8 cellular contexts compared by ENCODE assay signal in genomic region chr19:49850487-49851342, GRCh38. TPM values are rescaled to one million over a fixed set of nuclear protein-coding genes. Genes with fewer than 3 reads are reported as not detected.
DNase-seq lines count a peak whose midpoint lies in the region; ATAC-seq and FAIRE-seq lines count a peak whose summit lies in the region.

PTOV1 (plus strand) TSS chr19:49851159.

- FAIRE-seq in RCC 7860 (lab: Jason Lieb, UNC): no peak

- peaks cover 0 to 10% (median 4%) of the 10 kb centered on the region in 5 donors for H3K36me3 Mint-ChIP-seq in naive thymus-derived CD4-positive, alpha-beta T cell
- H3K36me3 Mint-ChIP-seq in stimulated activated memory B cell treated with anti-CD40 and anti-IgM and Interleukin-4, amounts not matched to agents 10 μg/mL and 1 μg/mL and 100 μg/mL, for 72 hours: peaks cover 14% of the 10 kb centered on the region

- H3K9me3 ChIP-seq in Karpas-422 (ENCODE audit: low read length): no peaks in the 10 kb centered on the region; the same call in 1 of the 2 replicates
- H3K9me3 ChIP-seq in naive thymus-derived CD4-positive, alpha-beta T cell (ENCODE audit: control insufficient read depth in 2 of 3, low read length in 3 of 3): no peaks in the 10 kb centered on the region

- H3K27me3 Mint-ChIP-seq in naive thymus-derived CD4-positive, alpha-beta T cell: peaks cover 0 to 11% (median 0%) of the 10 kb centered on the region in 5 donors
- no peaks in the 10 kb centered on the region for H3K27me3 Mint-ChIP-seq in stimulated activated memory B cell treated with anti-CD40 and anti-IgM and Interleukin-4, amounts not matched to agents 10 μg/mL and 1 μg/mL and 100 μg/mL, for 72 hours

- no peaks in the 10 kb centered on the region for H3K9me2 ChIP-seq in Karpas-422 (replicated peaks; ENCODE audit: insufficient read depth, low read length)

- H2AFZ ChIP-seq in Karpas-422 (ENCODE audit: low read length): peak within 1 kb of the TSS; percentile 87; the same call in 1 of the 2 replicates

- intact Hi-C loops in naive thymus-derived CD4-positive, alpha-beta T cell (cut with micrococcal nuclease): loop anchor here (1.0 to 2.0 kb wide), 10 partner anchors 17 to 270 kb away; partner anchors contain the start of genes AKT1S1 (in 2 of the 2), ATF5 (in 2 of the 2), FUZ (in 2 of the 2) and MED25 (in 2 of the 2)

- DNase-seq in DMS53 (lab: John Stamatoyannopoulos, UW) (peak; percentile 95), Karpas-422 (peak; percentile 98), RCC 7860 (ENCODE audit: low spot score) (peak; percentile 68), activated T-helper 1 cell treated with Interleukin-2 at 50 U/mL for 16 hours (ENCODE audit: low read depth) (peak; percentile 79), fibroblast of gingiva (ENCODE audit: low read depth) (peak; percentile 88)
- peak; percentile 78 to 97 (median 88) for DNase-seq in naive thymus-derived CD4-positive, alpha-beta T cell

- H3K27ac ChIP-seq in Karpas-422 (ENCODE audit: low read length): peak within 1 kb of the TSS; percentile 70
- peak within 1 kb of the TSS; percentile 99 for H3K27ac ChIP-seq in naive thymus-derived CD4-positive, alpha-beta T cell (ENCODE audit: low read depth, low read length)

- H3K4me2 ChIP-seq in Karpas-422 (ENCODE audit: low read depth, low read length, poor library complexity, severe bottlenecking): peak within 1 kb of the TSS; percentile 92

- peak within 1 kb of the TSS; percentile 85 to 98 (median 95) for H3K27ac Mint-ChIP-seq in naive thymus-derived CD4-positive, alpha-beta T cell
- H3K27ac Mint-ChIP-seq in stimulated activated memory B cell treated with anti-CD40 and anti-IgM and Interleukin-4, amounts not matched to agents 10 μg/mL and 1 μg/mL and 100 μg/mL, for 72 hours: peak within 1 kb of the TSS; percentile 95

- POLR2A ChIA-PET in naive thymus-derived CD4-positive, alpha-beta T cell (lab: Charles Lee): interaction anchor here (0.8 to 4.5 kb wide), 22 partner anchors 8 to 1521 kb away, joined by 3 to 39 read pairs (median 4); partner anchors contain the start of genes AKT1S1, BCL2L12, FUZ and GYS1

- H3K4me1 ChIP-seq in Karpas-422 (ENCODE audit: low read length): peaks cover 30% of the 10 kb centered on the region
- peaks cover 7 to 25% of the 10 kb centered on the region in 2 donors for H3K4me1 ChIP-seq in naive thymus-derived CD4-positive, alpha-beta T cell (ENCODE audit: control insufficient read depth in 2 of 2, insufficient read depth in 2 of 2, low read length in 2 of 2)

- peaks cover 40% of the 10 kb centered on the region for H4K20me1 ChIP-seq in Karpas-422 (ENCODE audit: insufficient read depth, low read depth, low read length)

- CTCF ChIA-PET in naive thymus-derived CD4-positive, alpha-beta T cell (lab: Charles Lee): interaction anchor here (0.8 kb wide), 1 partner anchor 26 kb away, joined by 3 read pairs; the partner anchor contains the start of gene AKT1S1

- H3K4me3 Mint-ChIP-seq in naive thymus-derived CD4-positive, alpha-beta T cell: peak within 1 kb of the TSS; percentile 91 to 96 (median 92)
- H3K4me3 Mint-ChIP-seq in stimulated activated memory B cell treated with anti-CD40 and anti-IgM and Interleukin-4, amounts not matched to agents 10 μg/mL and 1 μg/mL and 100 μg/mL, for 72 hours: peak within 1 kb of the TSS; percentile 96

- peak within 1 kb of the TSS; percentile 72 for H3K4me3 ChIP-seq in Karpas-422 (ENCODE audit: low read length)
- H3K4me3 ChIP-seq in naive thymus-derived CD4-positive, alpha-beta T cell (ENCODE audit: low read length): peak within 1 kb of the TSS; percentile 89

- H3K27me3 ChIP-seq in Karpas-422 (ENCODE audit: low read length): no peaks in the 10 kb centered on the region
- no peaks in the 10 kb centered on the region for H3K27me3 ChIP-seq in naive thymus-derived CD4-positive, alpha-beta T cell (ENCODE audit: control insufficient read depth in 2 of 2, insufficient read depth in 2 of 2, low read length in 2 of 2)

- H3K36me3 ChIP-seq in Karpas-422 (ENCODE audit: insufficient read depth, low read length): peaks cover 3% of the 10 kb centered on the region
- peaks cover 0 to 20% (median 0%) of the 10 kb centered on the region in 3 experiments for H3K36me3 ChIP-seq in naive thymus-derived CD4-positive, alpha-beta T cell (ENCODE audit: control insufficient read depth in 2 of 3, insufficient read depth in 3 of 3, low read length in 3 of 3)

- H3K9me3 Mint-ChIP-seq in naive thymus-derived CD4-positive, alpha-beta T cell: peaks cover 0 to 10% (median 3%) of the 10 kb centered on the region in 11 donors
- H3K9me3 Mint-ChIP-seq in stimulated activated memory B cell treated with anti-CD40 and anti-IgM and Interleukin-4, amounts not matched to agents 10 μg/mL and 1 μg/mL and 100 μg/mL, for 72 hours: peaks cover 4% of the 10 kb centered on the region

- peaks cover 22 to 37% (median 33%) of the 10 kb centered on the region in 7 donors for H3K4me1 Mint-ChIP-seq in naive thymus-derived CD4-positive, alpha-beta T cell
- H3K4me1 Mint-ChIP-seq in stimulated activated memory B cell treated with anti-CD40 and anti-IgM and Interleukin-4, amounts not matched to agents 10 μg/mL and 1 μg/mL and 100 μg/mL, for 72 hours: peaks cover 57% of the 10 kb centered on the region

- peak; percentile 71 for ATAC-seq in GM21786 (IDR thresholded peaks at IDR 0.05; ENCODE audit: unreplicated experiment)
- peak; percentile 93 for ATAC-seq in naive thymus-derived CD4-positive, alpha-beta T cell
- ATAC-seq in stimulated activated memory B cell treated with anti-CD40 and anti-IgM and Interleukin-4, amounts not matched to agents 10 μg/mL and 1 μg/mL and 100 μg/mL, for 72 hours: peak; percentile 94

- peak within 1 kb of the TSS; percentile 85 for H3K9ac ChIP-seq in Karpas-422 (ENCODE audit: low read length)

- peaks cover 29% of the 10 kb centered on the region for H3K79me2 ChIP-seq in Karpas-422 (ENCODE audit: low read length)

RNA-seq across cellular contexts. Expression of gene PTOV1, which starts in this region (rescaled TPM):
- 67.8 and 114 TPM in 2 replicates for total RNA-seq in Karpas-422 (2014; rRNA removed; shearing (Covaris generic); ENCODE audit: low replicate concordance)
- total RNA-seq in naive thymus-derived CD4-positive, alpha-beta T cell: 100 to 1,000 TPM in 4 of 5 experiments, 10 to 100 TPM in 1; 92.8 to 170 (median 160) TPM
- 10 to 100 TPM; 49.0 to 68.6 TPM for polyA plus RNA-seq in naive thymus-derived CD4-positive, alpha-beta T cell

Comparison
In these comparisons a context has a peak if more than half of its experiments do, and no peak if none do; other contexts are left out.
1. Peak in every context shown above with its lines: DNase-seq, ATAC-seq, H3K4me3 ChIP-seq and H3K27ac ChIP-seq.